In the genomic region with DNA sequence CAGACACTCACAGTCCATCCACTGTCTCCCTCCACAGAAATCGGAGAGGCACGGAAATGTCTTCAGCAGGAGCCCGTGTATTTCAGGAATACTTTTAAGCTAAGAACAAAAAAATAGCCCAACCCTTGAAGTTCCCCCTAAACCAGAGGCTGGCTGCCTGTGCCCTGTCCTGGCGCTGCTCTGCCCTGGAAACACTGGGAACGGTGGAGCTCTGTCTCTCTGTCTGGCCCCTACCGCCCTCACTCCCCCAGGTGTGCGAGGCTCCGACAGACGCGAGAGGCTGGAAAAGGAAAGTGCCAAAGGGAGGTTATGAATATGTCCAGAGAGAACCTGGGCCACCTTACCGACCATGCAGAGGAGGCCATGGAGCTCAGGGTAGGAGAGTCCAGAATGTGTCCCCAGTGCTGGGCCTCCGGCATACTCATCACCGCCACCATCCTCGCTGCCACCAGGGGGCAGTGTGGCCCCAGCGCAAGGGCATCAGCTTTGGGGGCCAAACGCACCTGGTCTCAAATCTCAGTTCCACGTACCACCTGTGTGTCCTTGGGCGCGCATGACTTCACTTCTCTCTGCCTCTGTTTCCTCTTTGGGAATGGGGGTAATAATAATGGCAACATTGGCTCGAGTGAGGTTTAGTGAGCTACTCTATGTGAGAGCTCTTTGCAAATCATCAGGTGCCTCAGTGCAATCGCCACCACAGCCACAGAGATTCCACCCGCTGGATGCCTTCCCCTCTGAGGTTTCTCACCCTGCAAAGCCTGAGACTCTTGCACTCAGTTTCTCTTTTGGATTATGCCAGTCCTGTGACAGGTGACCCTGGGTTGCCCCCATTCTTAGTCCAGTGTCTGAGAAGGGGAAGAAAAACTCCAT, we compare ENCODE assay signal across 9 cellular contexts. TPM values are rescaled to one million over a fixed set of nuclear protein-coding genes. Genes with fewer than 3 reads are reported as not detected.
DNase-seq lines count a peak whose midpoint lies in the region; ATAC-seq and TF ChIP-seq lines count a peak whose summit lies in the region.
"Had no signal": no experiment of that assay in that cellular context is flagged by ENCODE, and none has a peak within 500 bp of the region (broad histone marks: within the 10 kb centered on the region; RNA-seq: fewer than 3 reads in every experiment).

No MANE protein-coding gene starts in this region.

- H3K79me2 ChIP-seq in hepatocyte, result no peaks in the 10 kb centered on the region

- TF ChIP-seq CTCF in Caco-2 (IDR thresholded peaks at IDR 0.05; ENCODE audit: insufficient read depth in 1 of 2, low read depth in 1 of 2, low read length in 1 of 2, severe bottlenecking in 1 of 2, unreplicated experiment in 1 of 2) (peak; percentile 99 to 100), HEK293 (tag by site-specific recombination; IDR thresholded peaks at IDR 0.05) (peak; percentile 77), hepatocyte (IDR thresholded peaks at IDR 0.05; ENCODE audit: poor library complexity) (peak; percentile 77)

- CTCF ChIA-PET in Caco-2 (lab: Charles Lee) (interaction anchor here (0.6 to 11.4 kb wide), 35 partner anchors 10 to 217 kb away, joined by 3 to 887 read pairs (median 7); partner anchors contain the start of genes NEU3, SLCO2B1 and TPBGL), HEK293 (lab: Yijun Ruan, JAX) (interaction anchor here (0.6 to 12.3 kb wide), 64 partner anchors 10 to 1852 kb away, joined by 3 to 298 read pairs (median 5); partner anchors contain the start of genes NEU3, SLCO2B1 and TPBGL)

- H3K9me3 Mint-ChIP-seq in Caco-2 (ENCODE audit: unreplicated experiment), result peaks cover 14% of the 10 kb centered on the region
- no peaks in the 10 kb centered on the region for H3K9me3 Mint-ChIP-seq in activated naive CD8-positive, alpha-beta T cell treated with anti-CD3 and anti-CD28 coated beads for 36 hours

- peak; percentile 82 to 94 for DNase-seq in Caco-2
- DNase-seq in SW480 (ENCODE audit: low spot score), result peak; percentile 43
- peak; percentile 75 for DNase-seq in activated naive CD8-positive, alpha-beta T cell treated with anti-CD3 and anti-CD28 coated beads for 36 hours
- peak; percentile 75 for DNase-seq in hepatocyte (ENCODE audit: low spot score)
- peak; percentile 13 for DNase-seq in smooth muscle cell of the brain vasculature (ENCODE audit: low read depth, low spot score)
- DNase-seq in GOT3 (lab: John Stamatoyannopoulos, UW), result no peak

- 43% methylated on average over 22 of the region's 22 CpGs for WGBS in hepatocyte (ENCODE audit: low lambda C conversion rate, missing lambda C conversion rate)

- intact Hi-C loops in Caco-2 (cut with micrococcal nuclease; ENCODE audit: unreplicated experiment), result loop anchor here (1.0 to 5.0 kb wide), 6 partner anchors 47 to 211 kb away; no protein-coding TSS in a partner anchor

- no peak overlapping the region for H3K27ac ChIP-seq in HEK293 (ENCODE audit: extremely low read depth, low read depth, low read length)
- H3K27ac ChIP-seq in hepatocyte, result no peak overlapping the region

- no peak overlapping the region for H3K27ac Mint-ChIP-seq in Caco-2 (ENCODE audit: unreplicated experiment)
- H3K27ac Mint-ChIP-seq in activated naive CD8-positive, alpha-beta T cell treated with anti-CD3 and anti-CD28 coated beads for 36 hours, result no peak overlapping the region

- ATAC-seq in HG03108 (IDR thresholded peaks at IDR 0.05; ENCODE audit: unreplicated experiment), result no peak

- H3K36me3 Mint-ChIP-seq in Caco-2 (ENCODE audit: insufficient read depth, unreplicated experiment), result no peaks in the 10 kb centered on the region
- peaks cover 3% of the 10 kb centered on the region for H3K36me3 Mint-ChIP-seq in activated naive CD8-positive, alpha-beta T cell treated with anti-CD3 and anti-CD28 coated beads for 36 hours

- H3K4me2 ChIP-seq in hepatocyte, result no peak overlapping the region

- H3K27me3 ChIP-seq in Caco-2 (replicated peaks; ENCODE audit: control insufficient read depth, insufficient read depth, low read length), result no peaks in the 10 kb centered on the region
- H3K27me3 ChIP-seq in hepatocyte, result peaks cover 10% of the 10 kb centered on the region

- H3K9me2 ChIP-seq in hepatocyte (replicated peaks; ENCODE audit: insufficient read depth), result no peaks in the 10 kb centered on the region

- H3K4me1 Mint-ChIP-seq in Caco-2 (ENCODE audit: low read depth, unreplicated experiment), result peaks cover 25% of the 10 kb centered on the region
- peaks cover 26% of the 10 kb centered on the region for H3K4me1 Mint-ChIP-seq in activated naive CD8-positive, alpha-beta T cell treated with anti-CD3 and anti-CD28 coated beads for 36 hours

- H3K4me3 ChIP-seq in Caco-2 (ENCODE audit: low read depth, low read length) (no peak overlapping the region), HEK293 (ENCODE audit: low read depth, low read length) (no peak overlapping the region), hepatocyte (no peak overlapping the region)

- peaks cover 22% of the 10 kb centered on the region for H3K4me1 ChIP-seq in Caco-2
- H3K4me1 ChIP-seq in HEK293 (ENCODE audit: control insufficient read depth, insufficient read depth, low read length), result no peaks in the 10 kb centered on the region
- H3K4me1 ChIP-seq in hepatocyte (ENCODE audit: insufficient read depth), result no peaks in the 10 kb centered on the region

- peaks cover 11% of the 10 kb centered on the region for H3K27me3 Mint-ChIP-seq in Caco-2 (ENCODE audit: insufficient read depth, unreplicated experiment)
- H3K27me3 Mint-ChIP-seq in activated naive CD8-positive, alpha-beta T cell treated with anti-CD3 and anti-CD28 coated beads for 36 hours, result peaks cover 4% of the 10 kb centered on the region

- H4K20me1 ChIP-seq in hepatocyte (ENCODE audit: insufficient read depth, poor library complexity, severe bottlenecking), result no peaks in the 10 kb centered on the region

- H3K36me3 ChIP-seq in Caco-2 (ENCODE audit: control insufficient read depth, insufficient read depth, low read length), result no peaks in the 10 kb centered on the region
- H3K36me3 ChIP-seq in HEK293 (ENCODE audit: control insufficient read depth in 2 of 2, insufficient read depth in 1 of 2, low read length in 2 of 2), result no peaks in the 10 kb centered on the region
- H3K36me3 ChIP-seq in hepatocyte (replicated peaks; ENCODE audit: insufficient read depth, low read depth), result no peaks in the 10 kb centered on the region

- H3K9me3 ChIP-seq in Caco-2 (no peaks in the 10 kb centered on the region), HEK293 (ENCODE audit: control insufficient read depth, insufficient read depth, low read depth, low read length) (no peaks in the 10 kb centered on the region), hepatocyte (ENCODE audit: low read depth) (no peaks in the 10 kb centered on the region)

- H3K4me3 Mint-ChIP-seq in Caco-2 (ENCODE audit: unreplicated experiment), result no peak overlapping the region
- no peak overlapping the region for H3K4me3 Mint-ChIP-seq in activated naive CD8-positive, alpha-beta T cell treated with anti-CD3 and anti-CD28 coated beads for 36 hours

- no TSS peak for BruUV-seq in Caco-2 (replicated peaks; lab: Mats Ljungman, UMichigan)

- POLR2A ChIA-PET in Caco-2 (lab: Charles Lee), result interaction anchor here (0.6 to 1.3 kb wide), 7 partner anchors 16 to 259 kb away, joined by 3 to 11 read pairs (median 4); partner anchors contain the start of genes SPCS2 and XRRA1
- POLR2A ChIA-PET in HEK293 (lab: Yijun Ruan, JAX), result interaction anchor here (0.6 kb wide), 1 partner anchor 226 kb away, joined by 6 read pairs; no protein-coding TSS in a partner anchor

- no peak overlapping the region for H2AFZ ChIP-seq in hepatocyte

TF ChIP-seq in HEK293, 187 proteins besides CTCF, POLR2A, EP300 and RAD21:
- TF ChIP-seq SP3 (tag by site-specific recombination; IDR thresholded peaks at IDR 0.05), result no peak
- peak; percentile 79 for TF ChIP-seq SCRT2 (tag by site-specific recombination; IDR thresholded peaks at IDR 0.05)
- peak; percentile 47 for TF ChIP-seq ZNF654 (tag by site-specific recombination; IDR thresholded peaks at IDR 0.05; ENCODE audit: low read depth)
- no peak for TF ChIP-seq ZNF707 (tag by site-specific recombination; IDR thresholded peaks at IDR 0.05)
- peak; percentile 48; the same call in 1 of the 2 replicates for TF ChIP-seq ZNF2 (tag by site-specific recombination; IDR thresholded peaks at IDR 0.05)
- 0 out of 2 replicates have a peak, but pooled peaks have one; percentile 29 for TF ChIP-seq KLF17 (tag by site-specific recombination; IDR thresholded peaks at IDR 0.05)
- no peak for TF ChIP-seq ZNF221 (tag by site-specific recombination; IDR thresholded peaks at IDR 0.05; ENCODE audit: borderline replicate concordance)
TF ChIP-seq in HEK293: peak in this region for 4.

RNA-seq across cellular contexts. Expression of gene SLCO2B1, which starts 10.4 kb away (rescaled TPM):
- 231 and 277 TPM in 2 replicates for total RNA-seq in Caco-2 (2022)
- total RNA-seq in activated naive CD8-positive, alpha-beta T cell treated with anti-CD3 and anti-CD28 coated beads for 36 hours, result not detected
- 52.2 and 79.2 TPM in 2 replicates for total RNA-seq in hepatocyte
- 43.4 and 51.6 TPM in 2 replicates for polyA plus RNA-seq in hepatocyte
- total RNA-seq: activated CD8-positive, alpha-beta memory T cell treated with anti-CD3 and anti-CD28 coated beads for 36 hours had no signal

RNA-seq across cellular contexts. Expression of gene OR2AT4, which starts 43.8 kb away (rescaled TPM):
- total RNA-seq in Caco-2 (2022) (not detected in 2 replicates), hepatocyte (0.07 TPM in 1 of 2 replicates, not detected in the other)
- not detected for total RNA-seq in activated naive CD8-positive, alpha-beta T cell treated with anti-CD3 and anti-CD28 coated beads for 36 hours
- polyA plus RNA-seq in hepatocyte, result not detected in 2 replicates
- total RNA-seq: activated CD8-positive, alpha-beta memory T cell treated with anti-CD3 and anti-CD28 coated beads for 36 hours had no signal

Comparison
In these comparisons a context has a peak if more than half of its experiments do, and no peak if none do; other contexts are left out.
1. RNA of gene SLCO2B1, which starts 10.4 kb away (total RNA-seq): 231 to 277 TPM in Caco-2 and 52.2 to 79.2 TPM in hepatocyte; not detected in activated naive CD8-positive, alpha-beta T cell treated with anti-CD3 and anti-CD28 coated beads for 36 hours; every median in the first group is over 10 times any median in the second.
2. Peak in every context shown above with its lines, with median percentiles within 50 percentile points of each other: CTCF ChIP-seq.